ENCODE assay signal across 12 cellular contexts in the genomic region with DNA sequence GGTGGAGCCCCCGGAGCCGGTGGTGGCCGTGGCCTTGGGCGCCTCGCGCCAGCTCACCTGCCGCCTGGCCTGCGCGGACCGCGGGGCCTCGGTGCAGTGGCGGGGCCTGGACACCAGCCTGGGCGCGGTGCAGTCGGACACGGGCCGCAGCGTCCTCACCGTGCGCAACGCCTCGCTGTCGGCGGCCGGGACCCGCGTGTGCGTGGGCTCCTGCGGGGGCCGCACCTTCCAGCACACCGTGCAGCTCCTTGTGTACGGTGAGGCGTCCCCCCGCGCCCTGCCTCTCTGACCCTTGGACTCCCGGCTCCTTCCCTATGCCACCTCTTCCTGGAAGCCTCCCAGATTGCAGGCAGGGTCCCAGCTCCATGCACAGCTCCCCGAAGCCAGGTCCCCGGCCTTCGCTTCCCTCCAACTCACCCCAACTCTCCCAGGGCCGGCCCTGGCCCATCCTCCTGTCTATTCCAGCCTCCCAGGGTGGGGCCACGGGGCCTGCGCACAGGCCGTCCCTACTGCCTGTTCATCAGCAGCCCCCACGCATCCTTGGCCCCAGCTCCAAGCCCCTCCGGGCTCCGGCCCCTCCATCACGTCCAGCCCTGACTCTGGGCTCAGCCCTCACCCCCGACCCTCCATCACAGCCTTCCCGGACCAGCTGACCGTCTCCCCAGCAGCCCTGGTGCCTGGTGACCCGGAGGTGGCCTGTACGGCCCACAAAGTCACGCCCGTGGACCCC. TPM values are rescaled to one million over a fixed set of nuclear protein-coding genes. Genes with fewer than 3 reads are reported as not detected.
DNase-seq lines count a peak whose midpoint lies in the region; ATAC-seq and TF ChIP-seq lines count a peak whose summit lies in the region.
"Had no signal": no experiment of that assay in that cellular context is flagged by ENCODE, and none has a peak within 500 bp of the region (broad histone marks: within the 10 kb centered on the region; RNA-seq: fewer than 3 reads in every experiment).

No MANE protein-coding gene starts in this region.

- ATAC-seq in CD4-positive, alpha-beta T cell (ENCODE audit: poor library complexity) = no peak
- ATAC-seq in natural killer cell = no peak
- no peak for ATAC-seq in GM21526 (IDR thresholded peaks at IDR 0.05; ENCODE audit: low FRiP score, unreplicated experiment)
- ATAC-seq in GM21529 (IDR thresholded peaks at IDR 0.05; ENCODE audit: unreplicated experiment) = no peak

- CTCF ChIA-PET in CD4-positive, alpha-beta T cell (lab: Charles Lee) = interaction anchor here (2.2 kb wide), 1 partner anchor 8 kb away, joined by 10 read pairs; no protein-coding TSS in a partner anchor

- H3K4me2 ChIP-seq in MM.1S (ENCODE audit: low read depth, low read length) = no peak overlapping the region

- H3K9ac ChIP-seq in HUES6 (ENCODE audit: low read length) (no peak overlapping the region), MM.1S (ENCODE audit: low read length) (no peak overlapping the region)

- no peaks in the 10 kb centered on the region for H4K20me1 ChIP-seq in MM.1S (ENCODE audit: insufficient read depth, low read length)

- 20 to 22% methylated on average over 55 of the region's 55 CpGs for WGBS in ectodermal cell, 2 experiments

- no peak for DNase-seq in CD4-positive, alpha-beta T cell
- DNase-seq in natural killer cell = no peak
- DNase-seq in MM.1S = no peak
- DNase-seq in activated effector memory CD4-positive, alpha-beta T cell treated with anti-CD3 and anti-CD28 coated beads, Interleukin-2, amount 50 U/mL, for 16 hours = no peak
- DNase-seq: caudate nucleus; NCI-H1092 treated with DMSO at 0.1 percent for 48 hours; stimulated activated CD4-positive, alpha-beta T cell treated with anti-CD3 and anti-CD28 coated beads, Interleukin-4, amount 100 ng/mL, for 4 hours had no signal

- H3K4me1 Mint-ChIP-seq in CD4-positive, alpha-beta T cell (ENCODE audit: low read depth) = no peaks in the 10 kb centered on the region
- H3K4me1 Mint-ChIP-seq in natural killer cell = peaks cover 0 to 10% of the 10 kb centered on the region in 2 donors

- no peaks in the 10 kb centered on the region for H3K9me3 ChIP-seq in CD4-positive, alpha-beta T cell (ENCODE audit: control insufficient read depth, low read length)
- H3K9me3 ChIP-seq in HUES6 (ENCODE audit: control insufficient read depth, insufficient read depth, low read depth, low read length) (no peaks in the 10 kb centered on the region), ectodermal cell (ENCODE audit: control insufficient read depth, low read length) (no peaks in the 10 kb centered on the region), MM.1S (replicated peaks; ENCODE audit: insufficient read depth, low read length) (no peaks in the 10 kb centered on the region)

- peaks cover 18% of the 10 kb centered on the region for H3K27me3 Mint-ChIP-seq in CD4-positive, alpha-beta T cell
- H3K27me3 Mint-ChIP-seq in natural killer cell (ENCODE audit: low read depth in 2 of 2) = peaks cover 9 to 14% of the 10 kb centered on the region in 2 donors

- H3K27ac ChIP-seq in CD4-positive, alpha-beta T cell (ENCODE audit: low read depth, low read length) = no peak overlapping the region
- H3K27ac ChIP-seq in HUES6 (ENCODE audit: low read depth, low read length) (no peak overlapping the region), ectodermal cell (ENCODE audit: insufficient read depth, low read depth, low read length, poor library complexity, severe bottlenecking) (no peak overlapping the region), MM.1S (ENCODE audit: low read length) (no peak overlapping the region)

- H3K27me3 ChIP-seq in CD4-positive, alpha-beta T cell (ENCODE audit: control insufficient read depth, insufficient read depth, low read length) = peaks cover 19% of the 10 kb centered on the region
- peaks cover 37% of the 10 kb centered on the region for H3K27me3 ChIP-seq in HUES6 (ENCODE audit: control insufficient read depth, insufficient read depth, low read length)
- peaks cover 53% of the 10 kb centered on the region for H3K27me3 ChIP-seq in ectodermal cell (ENCODE audit: control insufficient read depth, insufficient read depth, low read length, poor library complexity, severe bottlenecking)
- peaks cover 41% of the 10 kb centered on the region for H3K27me3 ChIP-seq in MM.1S (replicated peaks; ENCODE audit: insufficient read depth, low read length)

- intact Hi-C loops in CD4-positive, alpha-beta T cell (cut with DNase I, micrococcal nuclease) = no loop called here
- intact Hi-C loops in natural killer cell (cut with micrococcal nuclease) = no loop called here

- peak overlapping the region; percentile 42 for H3K4me3 Mint-ChIP-seq in CD4-positive, alpha-beta T cell
- peak overlapping the region; percentile 9 for H3K4me3 Mint-ChIP-seq in natural killer cell
- H3K4me3 Mint-ChIP-seq: activated T-helper 1 cell treated with anti-CD3 and anti-CD28 coated beads, Interleukin-12 subunit alpha, Interleukin-12 subunit beta, Interleukin-2, Interleukin-4 antibody, amounts not matched to agents 30 ng/mL and 10 ng/mL and 1 ng/mL, durations not matched to agents 14 hours and 24 hours and 36 hours had no signal

- no peaks in the 10 kb centered on the region for H3F3A ChIP-seq in MM.1S (ENCODE audit: insufficient read depth, low read length)

- no peak overlapping the region for H2AFZ ChIP-seq in MM.1S (ENCODE audit: low read length)

- H3K4me3 ChIP-seq in HUES6 (ENCODE audit: low read depth, low read length) (peak overlapping the region; percentile 73), ectodermal cell (ENCODE audit: insufficient read depth, low read depth, low read length) (peak overlapping the region; percentile 18), MM.1S (ENCODE audit: low read length) (no peak overlapping the region)

- H3K36me3 ChIP-seq in HUES6 (ENCODE audit: control insufficient read depth, insufficient read depth, low read length) (no peaks in the 10 kb centered on the region), ectodermal cell (ENCODE audit: control insufficient read depth, insufficient read depth, low read length) (no peaks in the 10 kb centered on the region), MM.1S (replicated peaks; ENCODE audit: insufficient read depth, low read length) (no peaks in the 10 kb centered on the region)

- no peak for TF ChIP-seq CTCF in CD4-positive, alpha-beta T cell (IDR thresholded peaks at IDR 0.05)
- no peak for TF ChIP-seq CTCF in natural killer cell (IDR thresholded peaks at IDR 0.05)
- TF ChIP-seq CTCF in MM.1S (IDR thresholded peaks at IDR 0.05; ENCODE audit: low read length) = no peak

- no peaks in the 10 kb centered on the region for H3K9me2 ChIP-seq in MM.1S (replicated peaks; ENCODE audit: insufficient read depth, low read length)

- no peaks in the 10 kb centered on the region for H3K36me3 Mint-ChIP-seq in CD4-positive, alpha-beta T cell (ENCODE audit: low read depth)
- no peaks in the 10 kb centered on the region for H3K36me3 Mint-ChIP-seq in natural killer cell

- no peaks in the 10 kb centered on the region for H3K9me3 Mint-ChIP-seq in CD4-positive, alpha-beta T cell
- H3K9me3 Mint-ChIP-seq in natural killer cell = no peaks in the 10 kb centered on the region

- POLR2A ChIA-PET in CD4-positive, alpha-beta T cell (lab: Charles Lee) = interaction anchor here (0.8 to 1.3 kb wide), 3 partner anchors 9 to 13 kb away, joined by 3 to 7 read pairs (median 3); no protein-coding TSS in a partner anchor

- no peak overlapping the region for H3K27ac Mint-ChIP-seq in CD4-positive, alpha-beta T cell
- no peak overlapping the region for H3K27ac Mint-ChIP-seq in natural killer cell
- H3K27ac Mint-ChIP-seq: activated T-helper 1 cell treated with anti-CD3 and anti-CD28 coated beads, Interleukin-12 subunit alpha, Interleukin-12 subunit beta, Interleukin-2, Interleukin-4 antibody, amounts not matched to agents 30 ng/mL and 10 ng/mL and 1 ng/mL, durations not matched to agents 14 hours and 24 hours and 36 hours had no signal

- H3K79me2 ChIP-seq in MM.1S (ENCODE audit: low read length) = no peaks in the 10 kb centered on the region

- H3K4me1 ChIP-seq in HUES6 (ENCODE audit: control insufficient read depth, insufficient read depth, low read length) (peaks cover 4% of the 10 kb centered on the region; the same call in 1 of the 2 replicates), ectodermal cell (ENCODE audit: control insufficient read depth, insufficient read depth, low read length) (peaks cover 6% of the 10 kb centered on the region), MM.1S (ENCODE audit: low read length) (no peaks in the 10 kb centered on the region)

RNA-seq across cellular contexts. Expression of a gene that starts 1.7 kb away (rescaled TPM):
- total RNA-seq in CD4-positive, alpha-beta T cell = under 1 TPM; 0.20 to 0.91 TPM
- polyA plus RNA-seq in ectodermal cell (2013, experiment 1 of 4) = 1.4 TPM
- polyA plus RNA-seq in ectodermal cell (2013, experiment 2 of 4) = 0.69 TPM
- 0.53 TPM for polyA plus RNA-seq in ectodermal cell (2013, experiment 3 of 4)
- polyA plus RNA-seq in ectodermal cell (2013, experiment 4 of 4) = 0.61 TPM
- under 1 TPM in 2 of 3 donors, not detected in 1; 0.43 to 0.54 TPM for total RNA-seq in natural killer cell

RNA-seq across cellular contexts. Expression of a gene that starts 9.3 kb away (rescaled TPM):
- total RNA-seq in CD4-positive, alpha-beta T cell = 10 to 100 TPM; 17.2 to 18.2 TPM
- 7.2 TPM for polyA plus RNA-seq in ectodermal cell (2013, experiment 1 of 4)
- 4.7 TPM for polyA plus RNA-seq in ectodermal cell (2013, experiment 2 of 4)
- 11.5 TPM for polyA plus RNA-seq in ectodermal cell (2013, experiment 3 of 4)
- polyA plus RNA-seq in ectodermal cell (2013, experiment 4 of 4) = 9.6 TPM
- total RNA-seq in natural killer cell = 10 to 100 TPM; 18.7 to 20.6 (median 18.9) TPM

RNA-seq across cellular contexts. Expression of a gene that starts 33.5 kb away (rescaled TPM):
- 10 to 100 TPM; 38.5 to 43.4 TPM for total RNA-seq in CD4-positive, alpha-beta T cell
- polyA plus RNA-seq in ectodermal cell (2013, experiment 1 of 4) = 121 TPM
- polyA plus RNA-seq in ectodermal cell (2013, experiment 2 of 4) = 110 TPM
- polyA plus RNA-seq in ectodermal cell (2013, experiment 3 of 4) = 105 TPM
- 117 TPM for polyA plus RNA-seq in ectodermal cell (2013, experiment 4 of 4)
- total RNA-seq in natural killer cell = 100 to 1,000 TPM in 2 of 3 donors, 10 to 100 TPM in 1; 68.5 to 114 (median 101) TPM

RNA-seq across cellular contexts. Expression of a gene that starts 37.2 kb away (rescaled TPM):
- total RNA-seq in CD4-positive, alpha-beta T cell = under 1 TPM; 0.36 to 0.42 TPM
- 27.2 TPM for polyA plus RNA-seq in ectodermal cell (2013, experiment 1 of 4)
- 34.0 TPM for polyA plus RNA-seq in ectodermal cell (2013, experiment 2 of 4)
- 25.5 TPM for polyA plus RNA-seq in ectodermal cell (2013, experiment 3 of 4)
- polyA plus RNA-seq in ectodermal cell (2013, experiment 4 of 4) = 36.2 TPM
- total RNA-seq in natural killer cell = under 1 TPM in 1 of 3 donors, not detected in 2; 0.75 TPM
- total RNA-seq: activated T-helper 1 cell treated with anti-CD3 and anti-CD28 coated beads, Interleukin-12 subunit alpha, Interleukin-12 subunit beta, Interleukin-2, Interleukin-4 antibody, amounts not matched to agents 30 ng/mL and 10 ng/mL and 1 ng/mL, durations not matched to agents 14 hours and 24 hours and 36 hours had no signal

RNA-seq across cellular contexts. Expression of a gene that starts 45.8 kb away (rescaled TPM):
- total RNA-seq in CD4-positive, alpha-beta T cell = 10 to 100 TPM; 41.6 to 46.3 TPM
- not detected for polyA plus RNA-seq in ectodermal cell (2013, experiment 1 of 4)
- polyA plus RNA-seq in ectodermal cell (2013, experiment 2 of 4) = not detected
- not detected for polyA plus RNA-seq in ectodermal cell (2013, experiment 3 of 4)
- polyA plus RNA-seq in ectodermal cell (2013, experiment 4 of 4) = not detected
- total RNA-seq in natural killer cell = 100 to 1,000 TPM; 186 to 286 (median 253) TPM
